1 cellular context compared by ENCODE assay signal in genomic region chr17:48997827-48998556, GRCh38.
TF ChIP-seq lines count a peak whose summit lies in the region.

No MANE protein-coding gene starts in this region.

TF ChIP-seq in HepG2, 621 proteins besides CTCF, POLR2A, EP300 and RAD21 (continued from another document):
- TF ChIP-seq POGK (CRISPR knock-in tag; conservative IDR thresholded peaks at IDR 0.05) (peak; percentile 3; the same call in 1 of the 2 replicates), AGO2 (optimal IDR thresholded peaks at IDR 0.05; ENCODE audit: low read depth, low read length) (peak; percentile 68), ZNF768 (CRISPR knock-in tag; IDR thresholded peaks at IDR 0.05) (peak; percentile 61; the same call in 1 of the 2 replicates), ZBTB44 (CRISPR knock-in tag; IDR thresholded peaks at IDR 0.05) (no peak), ZIK1 (CRISPR knock-in tag; IDR thresholded peaks at IDR 0.05; ENCODE audit: borderline replicate concordance, low read depth) (no peak), ZNF256 (CRISPR knock-in tag; conservative IDR thresholded peaks at IDR 0.05) (0 out of 2 replicates have a peak, but pooled peaks have one; percentile 25), ARID4A (CRISPR knock-in tag; IDR thresholded peaks at IDR 0.05; ENCODE audit: borderline replicate concordance) (peak; percentile 44; the same call in 1 of the 2 replicates), IRF9 (CRISPR knock-in tag; IDR thresholded peaks at IDR 0.05; ENCODE audit: borderline replicate concordance) (peak; percentile 15; the same call in 1 of the 2 replicates), HCFC1 (IDR thresholded peaks at IDR 0.05; ENCODE audit: low read depth, low read length) (no peak), ZNF543 (CRISPR knock-in tag; IDR thresholded peaks at IDR 0.05) (peak; percentile 68; the same call in 1 of the 2 replicates), KLF16 (CRISPR knock-in tag; IDR thresholded peaks at IDR 0.05) (peak in 1 of 2 experiments; percentile 21; a peak in 1 of 4 replicates), MBD4 (IDR thresholded peaks at IDR 0.05; ENCODE audit: borderline replicate concordance, low read length) (no peak), ZNF749 (CRISPR knock-in tag; IDR thresholded peaks at IDR 0.05; ENCODE audit: borderline replicate concordance) (no peak; the same call in none of the 2 replicates), ZNF253 (CRISPR knock-in tag; IDR thresholded peaks at IDR 0.05; ENCODE audit: borderline replicate concordance) (no peak), CERS6 (CRISPR knock-in tag; IDR thresholded peaks at IDR 0.05) (no peak), POGZ (CRISPR knock-in tag; IDR thresholded peaks at IDR 0.05) (no peak), ATRX (CRISPR knock-in tag; IDR thresholded peaks at IDR 0.05; ENCODE audit: borderline replicate concordance) (no peak), RERE (CRISPR knock-in tag; IDR thresholded peaks at IDR 0.05; ENCODE audit: low read depth) (no peak), ZSCAN21 (CRISPR knock-in tag; IDR thresholded peaks at IDR 0.05; ENCODE audit: borderline replicate concordance) (0 out of 2 replicates have a peak, but pooled peaks have one; percentile 18), SMYD3 (CRISPR knock-in tag; IDR thresholded peaks at IDR 0.05) (no peak)
TF ChIP-seq in HepG2: peak in this region for 174.
